In the genomic region with DNA sequence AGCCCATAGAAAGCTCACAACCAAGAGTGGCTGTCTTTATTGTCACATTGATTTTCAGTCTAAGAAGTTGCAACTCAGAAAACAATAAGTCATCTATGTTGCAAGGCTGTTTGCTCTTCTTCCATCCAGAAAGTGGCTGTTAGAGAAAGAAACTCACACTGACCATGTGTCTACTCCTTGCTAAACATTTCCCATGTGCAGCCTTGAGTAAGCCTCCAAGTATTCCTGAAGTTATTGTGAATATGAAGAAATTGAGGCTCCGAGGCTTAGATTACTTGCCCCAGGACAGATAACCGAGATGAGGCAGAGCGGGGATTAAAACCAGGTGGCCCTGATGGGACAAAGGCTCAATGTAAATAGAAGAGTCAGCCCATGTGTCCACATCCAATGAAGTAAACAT, we compare ENCODE assay signal across 27 cellular contexts.
"Had no signal": no experiment of that assay in that cellular context is flagged by ENCODE, and none has a peak within 500 bp of the region (broad histone marks: within the 10 kb centered on the region; RNA-seq: fewer than 3 reads in every experiment).

No MANE protein-coding gene starts in this region.

- H3K4me3 ChIP-seq: left lung, lower lobe of right lung, pancreas, prostate gland, skin epidermis, stomach, testis, thyroid gland, transverse colon, upper lobe of left lung, vagina had no signal

- DNase-seq: immature natural killer cell; kidney; left colon; left lung; lower lobe of right lung; mammary epithelial cell; mesenchymal stem cell; naive thymus-derived CD8-positive, alpha-beta T cell; nucleus accumbens; pancreas; posterior cingulate gyrus; retina; right cardiac atrium; stimulated activated CD4-positive, alpha-beta T cell treated with anti-CD3 and anti-CD28 coated beads, Interleukin-12 subunit alpha, Interleukin-12 subunit beta, amount 100 ng/mL, for 4 hours; stimulated activated CD4-positive, alpha-beta T cell treated with anti-CD3 and anti-CD28 coated beads, Interleukin-15, amount 100 ng/mL, for 24 hours; stimulated activated CD4-positive, alpha-beta T cell treated with anti-CD3 and anti-CD28 coated beads, Interleukin-2, amount 100 ng/mL, for 24 hours; stimulated activated CD4-positive, alpha-beta T cell treated with anti-CD3 and anti-CD28 coated beads, Interleukin-4, amount 100 ng/mL, for 1 hour; stimulated activated naive B cell treated with anti-CD40 and anti-IgM and Interleukin-4, amounts not matched to agents 10 μg/mL and 1 μg/mL and 100 μg/mL, for 72 hours; stimulated activated naive CD8-positive, alpha-beta T cell treated with anti-CD3 and anti-CD28 coated beads, Interleukin-15, Interleukin-2, amounts not matched to agents 100 U/mL and 50 U/mL, for 24 hours; stomach; testis; thyroid gland; transverse colon; upper lobe of left lung had no signal

- H3K9me3 ChIP-seq: left lung, lower lobe of right lung, pancreas, prostate gland, stomach, testis, thyroid gland, transverse colon, upper lobe of left lung, vagina had no signal

- H3K27me3 ChIP-seq: left lung, pancreas, stomach, testis, thyroid gland, transverse colon, upper lobe of left lung, vagina had no signal

- H3K4me1 ChIP-seq: left lung, lower lobe of right lung, pancreas, prostate gland, stomach, testis, transverse colon, upper lobe of left lung, vagina had no signal

- H3K36me3 ChIP-seq: lower lobe of right lung, pancreas, prostate gland, stomach, thyroid gland, transverse colon, vagina had no signal
